23 cellular contexts compared by ENCODE assay signal in the genomic region with DNA sequence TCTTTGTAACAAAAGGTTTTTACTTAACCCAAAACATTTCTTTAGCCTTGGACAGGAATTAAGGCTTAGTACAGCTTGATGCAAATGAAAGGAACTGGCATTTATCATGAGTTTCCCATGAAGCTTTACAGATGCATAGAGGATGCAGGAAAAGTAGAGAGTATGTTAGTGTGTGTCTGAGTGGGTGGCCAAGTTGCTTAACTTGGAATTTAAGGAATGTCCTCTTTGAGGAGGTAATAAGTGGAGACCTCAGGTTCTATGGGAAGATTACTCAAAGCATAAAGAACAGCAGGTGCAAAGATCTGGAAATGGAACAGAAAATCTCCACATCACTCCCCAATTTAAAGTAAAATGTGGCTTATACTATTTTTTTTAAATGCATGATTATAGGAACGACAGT.
"Had no signal": no experiment of that assay in that cellular context is flagged by ENCODE, and none has a peak within 500 bp of the region (broad histone marks: within the 10 kb centered on the region; RNA-seq: fewer than 3 reads in every experiment).

No MANE protein-coding gene starts in this region.

- DNase-seq: head of caudate nucleus; hippocampal formation; immature natural killer cell; kidney; left ventricle myocardium inferior; midbrain; mucosa of descending colon; naive thymus-derived CD4-positive, alpha-beta T cell; ovary; right cardiac atrium; stimulated activated CD4-positive, alpha-beta T cell treated with anti-CD3 and anti-CD28 coated beads, Interleukin-4, amount 100 ng/mL, for 24 hours; stimulated activated naive CD4-positive, alpha-beta T cell; uterus had no signal

- H3K4me3 ChIP-seq: left ventricle myocardium inferior, lung, mucosa of descending colon, ovary, skin epidermis, tibial nerve, uterus had no signal

- FAIRE-seq: islet of Langerhans, kidney had no signal

- H3K27ac Mint-ChIP-seq: immature natural killer cell; naive thymus-derived CD4-positive, alpha-beta T cell; natural killer cell treated with Interleukin-12 subunit alpha and Interleukin-12 subunit beta and Interleukin-15 and Interleukin-18, amount 100 ng/mL, for 72 hours; progenitor cell of endocrine pancreas; stimulated activated effector memory CD8-positive, alpha-beta T cell treated with anti-CD3 and anti-CD28 coated beads, Interleukin-12 subunit alpha, Interleukin-12 subunit beta, amount 100 ng/mL, for 72 hours; stimulated activated naive CD8-positive, alpha-beta T cell treated with anti-CD3 and anti-CD28 coated beads, Interleukin-15, Interleukin-2, amounts not matched to agents 100 ng/mL and 50 ng/mL, for 24 hours; type B pancreatic cell had no signal

- H3K27me3 Mint-ChIP-seq: naive thymus-derived CD4-positive, alpha-beta T cell; natural killer cell treated with Interleukin-12 subunit alpha and Interleukin-12 subunit beta and Interleukin-15 and Interleukin-18, amount 100 ng/mL, for 72 hours; progenitor cell of endocrine pancreas; stimulated activated naive CD8-positive, alpha-beta T cell treated with anti-CD3 and anti-CD28 coated beads, Interleukin-15, Interleukin-2, amounts not matched to agents 100 ng/mL and 50 ng/mL, for 24 hours had no signal

- H3K4me1 Mint-ChIP-seq: immature natural killer cell; naive thymus-derived CD4-positive, alpha-beta T cell; stimulated activated effector memory CD8-positive, alpha-beta T cell treated with anti-CD3 and anti-CD28 coated beads, Interleukin-12 subunit alpha, Interleukin-12 subunit beta, amount 100 ng/mL, for 72 hours had no signal

- H3K4me1 ChIP-seq: left ventricle myocardium inferior, tibial nerve, uterus had no signal

- H3K27ac ChIP-seq: left ventricle myocardium inferior, ovary, skin epidermis, tibial nerve, uterus had no signal

- ATAC-seq: mucosa of descending colon; naive thymus-derived CD4-positive, alpha-beta T cell; natural killer cell treated with Interleukin-12 subunit alpha and Interleukin-12 subunit beta and Interleukin-15 and Interleukin-18, amount 100 ng/mL, for 72 hours; right cardiac atrium; sciatic nerve; stimulated activated effector memory CD8-positive, alpha-beta T cell treated with anti-CD3 and anti-CD28 coated beads, Interleukin-12 subunit alpha, Interleukin-12 subunit beta, amount 100 ng/mL, for 72 hours had no signal

- H3K36me3 ChIP-seq: left ventricle myocardium inferior, ovary, tibial nerve, uterus had no signal

- H3K4me3 Mint-ChIP-seq: immature natural killer cell; naive thymus-derived CD4-positive, alpha-beta T cell; natural killer cell treated with Interleukin-12 subunit alpha and Interleukin-12 subunit beta and Interleukin-15 and Interleukin-18, amount 100 ng/mL, for 72 hours; stimulated activated effector memory CD8-positive, alpha-beta T cell treated with anti-CD3 and anti-CD28 coated beads, Interleukin-12 subunit alpha, Interleukin-12 subunit beta, amount 100 ng/mL, for 72 hours; stimulated activated naive CD8-positive, alpha-beta T cell treated with anti-CD3 and anti-CD28 coated beads, Interleukin-15, Interleukin-2, amounts not matched to agents 100 ng/mL and 50 ng/mL, for 24 hours; type B pancreatic cell had no signal

- H3K9me3 Mint-ChIP-seq: stimulated activated effector memory CD8-positive, alpha-beta T cell treated with anti-CD3 and anti-CD28 coated beads, Interleukin-12 subunit alpha, Interleukin-12 subunit beta, amount 100 ng/mL, for 72 hours; type B pancreatic cell had no signal

- H3K9me3 ChIP-seq: left ventricle myocardium inferior, mucosa of descending colon, ovary, tibial nerve, uterus had no signal

- H3K36me3 Mint-ChIP-seq: immature natural killer cell; naive thymus-derived CD4-positive, alpha-beta T cell; natural killer cell treated with Interleukin-12 subunit alpha and Interleukin-12 subunit beta and Interleukin-15 and Interleukin-18, amount 100 ng/mL, for 72 hours; stimulated activated effector memory CD8-positive, alpha-beta T cell treated with anti-CD3 and anti-CD28 coated beads, Interleukin-12 subunit alpha, Interleukin-12 subunit beta, amount 100 ng/mL, for 72 hours; type B pancreatic cell had no signal

- H3K27me3 ChIP-seq: ovary, tibial nerve, uterus had no signal
